13 cellular contexts compared by ENCODE assay signal in genomic region chr2:28898048-28898447, GRCh38. TPM values are rescaled to one million over a fixed set of nuclear protein-coding genes. Genes with fewer than 3 reads are reported as not detected.
DNase-seq lines count a peak whose midpoint lies in the region; ATAC-seq, FAIRE-seq and TF ChIP-seq lines count a peak whose summit lies in the region.
"Had no signal": no experiment of that assay in that cellular context is flagged by ENCODE, and none has a peak within 500 bp of the region (broad histone marks: within the 10 kb centered on the region; RNA-seq: fewer than 3 reads in every experiment).

No MANE protein-coding gene starts in this region.

- TF ChIP-seq CTCF in MM.1S (IDR thresholded peaks at IDR 0.05; ENCODE audit: low read length) (no peak), astrocyte (IDR thresholded peaks at IDR 0.05; ENCODE audit: insufficient read depth, low read depth, low read length) (no peak), mesothelial cell of epicardium (IDR thresholded peaks at IDR 0.05; ENCODE audit: unreplicated experiment) (no peak), foreskin keratinocyte (conservative IDR thresholded peaks at IDR 0.05) (no peak)

- H3K9me3 Mint-ChIP-seq in activated naive CD4-positive, alpha-beta T cell treated with anti-CD3 and anti-CD28 coated beads, Interleukin-2, amount 50 U/mL, for 24 hours: no peaks in the 10 kb centered on the region
- H3K9me3 Mint-ChIP-seq in astrocyte (ENCODE audit: unreplicated experiment) (peaks cover 1% of the 10 kb centered on the region), mesothelial cell of epicardium (no peaks in the 10 kb centered on the region), immature natural killer cell (no peaks in the 10 kb centered on the region)
- H3K9me3 Mint-ChIP-seq in stimulated activated naive CD8-positive, alpha-beta T cell treated with anti-CD3 and anti-CD28 coated beads, Interleukin-15, amount 100 ng/mL, for 72 hours: no peaks in the 10 kb centered on the region

- no peaks in the 10 kb centered on the region; the same call in 1 of the 2 replicates for H3K36me3 ChIP-seq in MM.1S (replicated peaks; ENCODE audit: insufficient read depth, low read length)
- peaks cover 10% of the 10 kb centered on the region for H3K36me3 ChIP-seq in astrocyte (ENCODE audit: insufficient read depth, low read length)

- H3K4me3 ChIP-seq in MM.1S (ENCODE audit: low read length) (0 out of 2 replicates have a peak overlapping the region, but pooled peaks have one; percentile 13), astrocyte (ENCODE audit: insufficient read depth, low read depth, low read length) (no peak overlapping the region)
- H3K4me3 ChIP-seq: heart right ventricle, lower lobe of right lung had no signal

- H3K27me3 ChIP-seq in MM.1S (replicated peaks; ENCODE audit: insufficient read depth, low read length): no peaks in the 10 kb centered on the region
- H3K27me3 ChIP-seq in astrocyte (ENCODE audit: insufficient read depth, low read length): no peaks in the 10 kb centered on the region
- H3K27me3 ChIP-seq in foreskin keratinocyte: no peaks in the 10 kb centered on the region
- H3K27me3 ChIP-seq: heart right ventricle had no signal

- H3K36me3 Mint-ChIP-seq in activated naive CD4-positive, alpha-beta T cell treated with anti-CD3 and anti-CD28 coated beads, Interleukin-2, amount 50 U/mL, for 24 hours: peaks cover 15% of the 10 kb centered on the region
- H3K36me3 Mint-ChIP-seq in astrocyte (ENCODE audit: low read depth, unreplicated experiment) (peaks cover 3% of the 10 kb centered on the region), mesothelial cell of epicardium (no peaks in the 10 kb centered on the region), immature natural killer cell (peaks cover 0 to 9% (median 0%) of the 10 kb centered on the region in 3 donors)

- H3K4me1 ChIP-seq in MM.1S (ENCODE audit: low read length) (peaks cover 18% of the 10 kb centered on the region), astrocyte (ENCODE audit: insufficient read depth, low read length) (peaks cover 17% of the 10 kb centered on the region), foreskin keratinocyte (peaks cover 27% of the 10 kb centered on the region)
- H3K4me1 ChIP-seq: parathyroid adenoma had no signal

- DNase-seq in activated naive CD4-positive, alpha-beta T cell (lab: John Stamatoyannopoulos, UW): no peak
- no peak for DNase-seq in MM.1S
- DNase-seq in astrocyte (ENCODE audit: low read depth): no peak
- DNase-seq in stimulated activated naive CD8-positive, alpha-beta T cell treated with anti-CD3 and anti-CD28 coated beads, Interleukin-15, amount 100 ng/mL, for 72 hours: no peak
- no peak for DNase-seq in mesothelial cell of epicardium (ENCODE audit: low spot score in 2 of 2, unreplicated experiment in 2 of 2)
- no peak for DNase-seq in immature natural killer cell
- DNase-seq in foreskin keratinocyte: no peak
- DNase-seq: caudate nucleus, heart right ventricle, lower lobe of right lung had no signal

- H3K27ac ChIP-seq in MM.1S (ENCODE audit: low read length) (no peak overlapping the region), astrocyte (ENCODE audit: low read depth, low read length) (no peak overlapping the region), foreskin keratinocyte (no peak overlapping the region)
- H3K27ac ChIP-seq: heart right ventricle, lower lobe of right lung, parathyroid adenoma had no signal

- H3F3A ChIP-seq in MM.1S (ENCODE audit: insufficient read depth, low read length): peaks cover 5% of the 10 kb centered on the region; the same call in 1 of the 2 replicates

- H4K20me1 ChIP-seq in MM.1S (ENCODE audit: insufficient read depth, low read length) (peaks cover 73% of the 10 kb centered on the region), astrocyte (ENCODE audit: insufficient read depth, low read length) (peaks cover 79% of the 10 kb centered on the region)

- H3K4me1 Mint-ChIP-seq in activated naive CD4-positive, alpha-beta T cell treated with anti-CD3 and anti-CD28 coated beads, Interleukin-2, amount 50 U/mL, for 24 hours: peaks cover 53% of the 10 kb centered on the region
- H3K4me1 Mint-ChIP-seq in astrocyte (ENCODE audit: low read depth, unreplicated experiment) (peaks cover 30% of the 10 kb centered on the region), mesothelial cell of epicardium (peaks cover 36% of the 10 kb centered on the region), immature natural killer cell (peaks cover 46 to 66% of the 10 kb centered on the region in 2 donors)
- H3K4me1 Mint-ChIP-seq in stimulated activated naive CD8-positive, alpha-beta T cell treated with anti-CD3 and anti-CD28 coated beads, Interleukin-15, amount 100 ng/mL, for 72 hours: peaks cover 63% of the 10 kb centered on the region

- no peaks in the 10 kb centered on the region for H3K27me3 Mint-ChIP-seq in activated naive CD4-positive, alpha-beta T cell treated with anti-CD3 and anti-CD28 coated beads, Interleukin-2, amount 50 U/mL, for 24 hours
- H3K27me3 Mint-ChIP-seq in astrocyte (ENCODE audit: low read depth, unreplicated experiment) (no peaks in the 10 kb centered on the region), mesothelial cell of epicardium (ENCODE audit: low read depth) (no peaks in the 10 kb centered on the region), immature natural killer cell (ENCODE audit: low read depth in 3 of 3) (peaks cover 4 to 6% (median 5%) of the 10 kb centered on the region in 3 donors)
- no peaks in the 10 kb centered on the region for H3K27me3 Mint-ChIP-seq in stimulated activated naive CD8-positive, alpha-beta T cell treated with anti-CD3 and anti-CD28 coated beads, Interleukin-15, amount 100 ng/mL, for 72 hours

- no peak for FAIRE-seq in astrocyte (lab: Jason Lieb, UNC)
- FAIRE-seq: G401.6 had no signal

- H3K79me2 ChIP-seq in MM.1S (ENCODE audit: low read length) (peaks cover 87% of the 10 kb centered on the region), astrocyte (ENCODE audit: insufficient read depth, low read length) (peaks cover 87% of the 10 kb centered on the region)

- no peak for ATAC-seq in stimulated activated naive CD8-positive, alpha-beta T cell treated with anti-CD3 and anti-CD28 coated beads, Interleukin-15, amount 100 ng/mL, for 72 hours
- no peak for ATAC-seq in foreskin keratinocyte
- ATAC-seq: heart right ventricle, lower lobe of right lung had no signal

- peak overlapping the region; percentile 75; the same call in 1 of the 2 replicates for H3K4me2 ChIP-seq in MM.1S (ENCODE audit: low read depth, low read length)
- H3K4me2 ChIP-seq in astrocyte (ENCODE audit: low read length): peak overlapping the region; percentile 93

- no peaks in the 10 kb centered on the region for H3K9me3 ChIP-seq in MM.1S (replicated peaks; ENCODE audit: insufficient read depth, low read length)
- H3K9me3 ChIP-seq in astrocyte (ENCODE audit: insufficient read depth, low read depth, low read length): no peaks in the 10 kb centered on the region
- H3K9me3 ChIP-seq: heart right ventricle, lower lobe of right lung had no signal

- H3K9ac ChIP-seq in MM.1S (ENCODE audit: low read length) (no peak overlapping the region), astrocyte (ENCODE audit: low read length) (no peak overlapping the region)
- H3K9ac ChIP-seq: parathyroid adenoma had no signal

- H2AFZ ChIP-seq in MM.1S (ENCODE audit: low read length): no peak overlapping the region
- H2AFZ ChIP-seq in astrocyte (ENCODE audit: low read depth, low read length): no peak overlapping the region
- H2AFZ ChIP-seq: parathyroid adenoma had no signal

- H3K9me2 ChIP-seq in MM.1S (replicated peaks; ENCODE audit: insufficient read depth, low read length): no peaks in the 10 kb centered on the region

- no peak overlapping the region for H3K27ac Mint-ChIP-seq in activated naive CD4-positive, alpha-beta T cell treated with anti-CD3 and anti-CD28 coated beads, Interleukin-2, amount 50 U/mL, for 24 hours
- H3K27ac Mint-ChIP-seq in astrocyte (ENCODE audit: unreplicated experiment) (no peak overlapping the region), mesothelial cell of epicardium (no peak overlapping the region), immature natural killer cell (no peak overlapping the region)
- no peak overlapping the region for H3K27ac Mint-ChIP-seq in stimulated activated naive CD8-positive, alpha-beta T cell treated with anti-CD3 and anti-CD28 coated beads, Interleukin-15, amount 100 ng/mL, for 72 hours

- peak overlapping the region; percentile 100 for H3K4me3 Mint-ChIP-seq in activated naive CD4-positive, alpha-beta T cell treated with anti-CD3 and anti-CD28 coated beads, Interleukin-2, amount 50 U/mL, for 24 hours
- H3K4me3 Mint-ChIP-seq in astrocyte (ENCODE audit: unreplicated experiment) (no peak overlapping the region), mesothelial cell of epicardium (no peak overlapping the region), immature natural killer cell (no peak overlapping the region)
- H3K4me3 Mint-ChIP-seq in stimulated activated naive CD8-positive, alpha-beta T cell treated with anti-CD3 and anti-CD28 coated beads, Interleukin-15, amount 100 ng/mL, for 72 hours: peak overlapping the region; percentile 69 to 93

RNA-seq across cellular contexts. Expression of gene WDR43, which starts 3.6 kb away (rescaled TPM):
- total RNA-seq in astrocyte (71.9 and 83.9 TPM in 2 replicates), mesothelial cell of epicardium (65.3 to 66.9 TPM (median 65.5 TPM) in 3 replicates), foreskin keratinocyte (78.3 and 85.8 TPM in 2 replicates)
- polyA plus RNA-seq in immature natural killer cell (10 to 100 TPM; 14.2 to 24.6 (median 21.9) TPM), foreskin keratinocyte (16.2 and 24.9 TPM in 2 replicates)

RNA-seq across cellular contexts. Expression of gene TRMT61B, which starts 27.9 kb away (rescaled TPM):
- total RNA-seq in astrocyte (12.1 and 15.3 TPM in 2 replicates), mesothelial cell of epicardium (18.6 to 19.2 TPM (median 19.1 TPM) in 3 replicates), foreskin keratinocyte (21.1 and 23.1 TPM in 2 replicates)
- polyA plus RNA-seq in immature natural killer cell (10 to 100 TPM; 13.1 to 20.5 (median 16.3) TPM), foreskin keratinocyte (17.2 and 19.6 TPM in 2 replicates)

Comparison
In these comparisons a context has a peak if more than half of its experiments do, and no peak if none do; other contexts are left out.
1. H3K4me3 Mint-ChIP-seq: peak in activated naive CD4-positive, alpha-beta T cell treated with anti-CD3 and anti-CD28 coated beads, Interleukin-2, amount 50 U/mL, for 24 hours (single experiment) and stimulated activated naive CD8-positive, alpha-beta T cell treated with anti-CD3 and anti-CD28 coated beads, Interleukin-15, amount 100 ng/mL, for 72 hours (2 of 2); none in astrocyte (single experiment), mesothelial cell of epicardium (single experiment) and immature natural killer cell (0 of 5).